Comparison of ENCODE assay signal across 7 cellular contexts in the genomic region with DNA sequence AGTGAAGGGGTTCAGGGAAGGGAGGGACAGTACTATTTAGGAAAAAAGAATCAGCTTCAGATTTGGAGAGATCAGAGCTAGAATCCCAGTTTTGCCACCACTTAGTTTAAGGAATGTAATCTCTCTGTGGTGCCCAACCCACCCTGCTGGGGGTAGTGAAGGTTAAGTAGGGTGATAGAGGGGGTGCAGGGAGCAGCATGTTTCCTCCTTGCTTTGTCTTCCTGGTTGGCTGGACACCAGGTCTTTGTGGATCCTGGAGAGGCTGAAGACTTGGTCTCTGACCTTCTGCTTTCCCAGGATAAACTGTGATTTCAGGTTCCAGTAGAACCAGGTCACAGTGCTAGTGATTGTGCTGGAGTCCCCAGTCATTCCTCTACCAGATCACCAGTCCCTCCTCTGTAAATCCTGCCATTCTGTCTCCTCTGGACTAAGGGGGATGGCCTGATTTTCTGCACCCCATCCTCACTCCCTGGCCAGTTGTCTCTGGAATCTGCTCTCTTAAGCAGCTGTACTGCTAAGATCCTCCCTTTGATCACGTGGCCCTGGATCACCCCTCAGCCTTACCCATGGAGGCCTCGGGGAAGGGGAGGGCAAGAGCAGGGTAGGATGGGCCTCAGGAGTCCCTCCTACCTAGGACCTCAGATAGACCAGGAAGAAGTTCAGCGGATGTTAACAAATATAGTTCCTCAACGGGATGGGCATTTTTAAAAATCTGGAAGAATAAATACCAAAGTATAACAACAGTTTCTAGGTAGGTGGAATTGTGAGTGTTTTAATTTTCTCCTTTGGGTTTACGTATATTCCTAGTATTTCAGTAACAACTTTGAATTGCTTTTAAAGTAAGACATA. TPM values are rescaled to one million over a fixed set of nuclear protein-coding genes. Genes with fewer than 3 reads are reported as not detected.
DNase-seq lines count a peak whose midpoint lies in the region; ATAC-seq and TF ChIP-seq lines count a peak whose summit lies in the region.
"Had no signal": no experiment of that assay in that cellular context is flagged by ENCODE, and none has a peak within 500 bp of the region (broad histone marks: within the 10 kb centered on the region; RNA-seq: fewer than 3 reads in every experiment).

No MANE protein-coding gene starts in this region.

- H3K4me1 Mint-ChIP-seq in progenitor cell of endocrine pancreas (ENCODE audit: low read depth): peaks cover 33% of the 10 kb centered on the region

- no peak for ATAC-seq in HG03442 (IDR thresholded peaks at IDR 0.05; ENCODE audit: unreplicated experiment)

- H3K27me3 Mint-ChIP-seq in progenitor cell of endocrine pancreas: no peaks in the 10 kb centered on the region

- DNase-seq in HUDEP-2 (lab: John Stamatoyannopoulos, UW; ENCODE audit: unreplicated experiment in 76 of 76) (peak in 40 of 76 experiments; percentile 5 to 55 (median 28)), dermis blood vessel endothelial cell (peak; percentile 55), progenitor cell of endocrine pancreas (ENCODE audit: low spot score, unreplicated experiment) (no peak), germinal center (ENCODE audit: low spot score) (no peak), NCI-H146 treated with DMSO at 0.1 percent for 48 hours (lab: John Stamatoyannopoulos, UW; ENCODE audit: unreplicated experiment) (no peak)

- no peaks in the 10 kb centered on the region for H3K9me3 Mint-ChIP-seq in progenitor cell of endocrine pancreas (ENCODE audit: low read depth)

- no peak overlapping the region for H3K4me3 Mint-ChIP-seq in progenitor cell of endocrine pancreas (ENCODE audit: low read depth)

- H3K36me3 Mint-ChIP-seq in progenitor cell of endocrine pancreas (ENCODE audit: insufficient read depth): no peaks in the 10 kb centered on the region

- TF ChIP-seq CTCF in progenitor cell of endocrine pancreas (IDR thresholded peaks at IDR 0.05; ENCODE audit: unreplicated experiment): no peak

- peak overlapping the region; percentile 86 for H3K27ac Mint-ChIP-seq in progenitor cell of endocrine pancreas

RNA-seq across cellular contexts. Expression of a gene that starts 3.1 kb away (rescaled TPM):
- total RNA-seq in dermis blood vessel endothelial cell (13.6 and 19.1 TPM in 2 replicates), progenitor cell of endocrine pancreas (11.9 and 17.0 TPM in 2 replicates)

RNA-seq across cellular contexts. Expression of a gene that starts 5.0 kb away (rescaled TPM):
- total RNA-seq in dermis blood vessel endothelial cell (38.8 and 48.3 TPM in 2 replicates), progenitor cell of endocrine pancreas (60.2 and 61.5 TPM in 2 replicates)

RNA-seq across cellular contexts. Expression of a gene that starts 11.2 kb away (rescaled TPM):
- total RNA-seq in dermis blood vessel endothelial cell: not detected in 2 replicates
- total RNA-seq in progenitor cell of endocrine pancreas: not detected in 2 replicates
- total RNA-seq: kidney epithelial cell had no signal

RNA-seq across cellular contexts. Expression of a gene that starts 44.2 kb away (rescaled TPM):
- total RNA-seq in dermis blood vessel endothelial cell (417 and 525 TPM in 2 replicates), progenitor cell of endocrine pancreas (1,366 and 1,400 TPM in 2 replicates)

RNA-seq across cellular contexts. Expression of a gene that starts 54.6 kb away (rescaled TPM):
- total RNA-seq in dermis blood vessel endothelial cell (12.6 and 18.0 TPM in 2 replicates), progenitor cell of endocrine pancreas (101 and 106 TPM in 2 replicates)

Comparison
In these comparisons a context has a peak if more than half of its experiments do, and no peak if none do; other contexts are left out.
1. DNase-seq: peak in HUDEP-2 (40 of 76) and dermis blood vessel endothelial cell (single experiment); none in progenitor cell of endocrine pancreas (single experiment), germinal center (single experiment) and NCI-H146 treated with DMSO at 0.1 percent for 48 hours (single experiment).